9 cellular contexts compared by ENCODE assay signal in the genomic region with DNA sequence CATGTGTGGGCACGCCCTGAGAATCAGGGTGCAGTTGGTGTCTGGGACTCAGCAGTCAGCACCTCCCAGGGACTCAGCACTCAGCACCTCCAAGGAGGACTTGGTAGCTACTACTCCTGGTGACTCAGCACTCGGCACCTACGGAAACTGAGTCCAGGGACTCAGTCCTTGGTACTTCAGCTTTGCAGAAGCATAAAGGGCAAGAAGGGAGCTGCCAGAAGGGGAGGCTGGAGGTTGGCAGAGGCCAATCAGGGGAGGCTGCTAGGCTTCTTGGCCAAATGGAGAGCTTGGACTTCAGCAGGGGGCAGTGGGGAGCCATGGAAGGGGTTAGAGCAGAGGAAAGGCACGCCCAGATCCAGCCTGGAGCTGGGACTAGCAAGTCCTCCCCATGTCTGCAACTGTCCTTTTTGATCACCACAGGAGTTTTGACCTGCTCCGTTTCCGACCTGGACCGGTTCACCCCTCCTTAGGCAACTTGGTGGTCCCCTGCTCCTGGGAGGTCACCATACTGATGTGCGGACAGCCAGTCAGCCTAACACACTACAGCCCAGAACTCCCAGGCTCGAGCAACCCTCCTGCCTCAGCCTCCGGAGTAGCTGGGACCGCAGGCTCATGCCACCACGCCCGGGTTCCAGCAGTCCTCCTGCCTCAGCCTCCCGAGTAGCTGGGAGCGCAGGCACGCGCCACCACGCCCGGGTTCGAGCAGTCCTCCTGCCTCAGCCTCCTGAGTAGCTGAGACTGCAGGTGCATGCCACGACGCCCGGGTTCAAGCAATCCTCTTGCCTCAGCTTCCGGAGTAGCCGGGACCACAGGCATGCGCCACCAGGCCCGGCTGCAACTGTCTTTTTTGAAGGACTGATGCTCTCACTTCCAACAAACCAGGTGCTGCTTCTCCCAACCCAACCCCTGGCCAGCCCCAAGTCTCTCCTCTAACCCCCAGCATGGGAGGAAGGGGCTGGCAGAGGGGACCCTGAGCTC. TPM values are rescaled to one million over a fixed set of nuclear protein-coding genes. Genes with fewer than 3 reads are reported as not detected.
DNase-seq lines count a peak whose midpoint lies in the region; ATAC-seq, FAIRE-seq and TF ChIP-seq lines count a peak whose summit lies in the region.
"Had no signal": no experiment of that assay in that cellular context is flagged by ENCODE, and none has a peak within 500 bp of the region (broad histone marks: within the 10 kb centered on the region; RNA-seq: fewer than 3 reads in every experiment).

No MANE protein-coding gene starts in this region.

- DNase-seq in Daoy (ENCODE audit: low read depth), result peak; percentile 29
- no peak for DNase-seq in bronchial epithelial cell (ENCODE audit: low read depth)
- peak in 2 of 3 donors; percentile 68 to 72 for DNase-seq in mucosa of descending colon
- DNase-seq in NCI-H1417 (lab: John Stamatoyannopoulos, UW), result no peak
- no peak for DNase-seq in GM19240 (ENCODE audit: insufficient read length, low spot score)
- DNase-seq: activated effector memory CD4-positive, alpha-beta T cell treated with anti-CD3 and anti-CD28 coated beads, Interleukin-2, amount 50 U/mL, for 16 hours had no signal

- peak; percentile 7 for TF ChIP-seq CTCF in bronchial epithelial cell (IDR thresholded peaks at IDR 0.05; ENCODE audit: insufficient read depth, low read length, severe bottlenecking)
- TF ChIP-seq CTCF in mucosa of descending colon (IDR thresholded peaks at IDR 0.05), result no peak

- intact Hi-C loops in mucosa of descending colon (cut with DNase I, micrococcal nuclease), result no loop called here

- no peak for FAIRE-seq in bronchial epithelial cell (lab: Jason Lieb, UNC)

- H3K36me3 ChIP-seq in bronchial epithelial cell (ENCODE audit: control insufficient read depth, insufficient read depth, low read length), result no peaks in the 10 kb centered on the region
- no peaks in the 10 kb centered on the region for H3K36me3 ChIP-seq in mucosa of descending colon (ENCODE audit: low read depth)

- ATAC-seq in mucosa of descending colon, result peak; percentile 25
- ATAC-seq in HG03097 (IDR thresholded peaks at IDR 0.05; ENCODE audit: low FRiP score, unreplicated experiment), result no peak
- no peak for ATAC-seq in HG03025 (IDR thresholded peaks at IDR 0.05; ENCODE audit: low FRiP score, unreplicated experiment)

- peaks cover 33% of the 10 kb centered on the region for H3K4me1 ChIP-seq in mucosa of descending colon (ENCODE audit: low read depth)

- TF ChIP-seq EP300 in Ishikawa (IDR thresholded peaks at IDR 0.05; ENCODE audit: borderline replicate concordance), result no peak

- no peaks in the 10 kb centered on the region for H3K9me3 ChIP-seq in mucosa of descending colon

- peak; percentile 31; the same call in 1 of the 2 replicates for TF ChIP-seq RAD21 in Ishikawa (IDR thresholded peaks at IDR 0.05; ENCODE audit: low read depth)

- no peaks in the 10 kb centered on the region for H3K27me3 ChIP-seq in bronchial epithelial cell (ENCODE audit: control insufficient read depth, insufficient read depth, low read length)

- H3K4me3 ChIP-seq in bronchial epithelial cell (ENCODE audit: low read depth, low read length) (no peak overlapping the region), mucosa of descending colon (no peak overlapping the region)

TF ChIP-seq in Ishikawa, 13 proteins besides CTCF, POLR2A, EP300 and RAD21:
- TF ChIP-seq TCF12 (IDR thresholded peaks at IDR 0.05; ENCODE audit: low read depth), result no peak
- TF ChIP-seq ZBTB7A (IDR thresholded peaks at IDR 0.05; ENCODE audit: low read depth), result no peak
- no peak for TF ChIP-seq TEAD4 (IDR thresholded peaks at IDR 0.05)
- no peak for TF ChIP-seq CEBPB (IDR thresholded peaks at IDR 0.05)
- no peak for TF ChIP-seq CREB1 (IDR thresholded peaks at IDR 0.05; ENCODE audit: low read depth)
- TF ChIP-seq NFIC (IDR thresholded peaks at IDR 0.05), result no peak
- no peak for TF ChIP-seq YY1 (IDR thresholded peaks at IDR 0.05; ENCODE audit: low read depth)
- no peak for TF ChIP-seq FOXM1 (IDR thresholded peaks at IDR 0.05; ENCODE audit: borderline replicate concordance, low read depth)
- no peak for TF ChIP-seq MAX (IDR thresholded peaks at IDR 0.05)
- TF ChIP-seq EGR1 (IDR thresholded peaks at IDR 0.05), result no peak
- TF ChIP-seq, protein P1, sequence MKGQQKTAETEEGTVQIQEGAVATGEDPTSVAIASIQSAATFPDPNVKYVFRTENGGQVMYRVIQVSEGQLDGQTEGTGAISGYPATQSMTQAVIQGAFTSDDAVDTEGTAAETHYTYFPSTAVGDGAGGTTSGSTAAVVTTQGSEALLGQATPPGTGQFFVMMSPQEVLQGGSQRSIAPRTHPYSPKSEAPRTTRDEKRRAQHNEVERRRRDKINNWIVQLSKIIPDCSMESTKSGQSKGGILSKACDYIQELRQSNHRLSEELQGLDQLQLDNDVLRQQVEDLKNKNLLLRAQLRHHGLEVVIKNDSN (IDR thresholded peaks at IDR 0.05), result no peak
- no peak for TF ChIP-seq TAF1 (IDR thresholded peaks at IDR 0.05; ENCODE audit: low read depth)
- TF ChIP-seq REST (IDR thresholded peaks at IDR 0.05; ENCODE audit: low read depth), result no peak

RNA-seq across cellular contexts. Expression of gene ANO9, which starts 1.5 kb away (rescaled TPM):
- 0.17 TPM in 1 of 2 replicates, not detected in the other for total RNA-seq in Daoy (2014; rRNA removed; shearing (Covaris generic))
- total RNA-seq in bronchial epithelial cell (7.4 and 9.2 TPM in 2 replicates), mucosa of descending colon (100 to 1,000 TPM in 2 of 3 donors, 10 to 100 TPM in 1; 85.2 to 179 (median 131) TPM)

RNA-seq across cellular contexts. Expression of gene PTDSS2, which starts 9.7 kb away (rescaled TPM):
- total RNA-seq in Daoy (2014; rRNA removed; shearing (Covaris generic)), result 16.2 and 24.4 TPM in 2 replicates
- total RNA-seq in bronchial epithelial cell (26.3 and 29.4 TPM in 2 replicates), mucosa of descending colon (10 to 100 TPM; 19.2 to 34.8 (median 27.3) TPM)

RNA-seq across cellular contexts. Expression of gene SIGIRR, which starts 25.6 kb away (rescaled TPM):
- total RNA-seq in Daoy (2014; rRNA removed; shearing (Covaris generic)), result 10.5 and 25.8 TPM in 2 replicates
- total RNA-seq in bronchial epithelial cell (15.9 and 24.7 TPM in 2 replicates), mucosa of descending colon (100 to 1,000 TPM; 103 to 190 (median 116) TPM)

RNA-seq across cellular contexts. Expression of gene PKP3, which starts 46.3 kb away (rescaled TPM):
- total RNA-seq in Daoy (2014; rRNA removed; shearing (Covaris generic)), result 7.3 and 22.9 TPM in 2 replicates
- total RNA-seq in bronchial epithelial cell (231 and 328 TPM in 2 replicates), mucosa of descending colon (100 to 1,000 TPM in 2 of 3 donors, 10 to 100 TPM in 1; 73.3 to 174 (median 143) TPM)

Comparison
In these comparisons a context has a peak if more than half of its experiments do, and no peak if none do; other contexts are left out.
1. DNase-seq: peak in Daoy (single experiment) and mucosa of descending colon (2 of 3); none in bronchial epithelial cell (single experiment), NCI-H1417 (0 of 3) and GM19240 (single experiment).